1 cellular context compared by ENCODE assay signal in genomic region chr22:47837703-47838102, GRCh38.
TF ChIP-seq lines count a peak whose summit lies in the region.

No MANE protein-coding gene starts in this region.

TF ChIP-seq in K562, 482 proteins besides CTCF, POLR2A, EP300 and RAD21 (continued from another document):
- no peak for TF ChIP-seq U2AF1 (optimal IDR thresholded peaks at IDR 0.05; ENCODE audit: low read depth, low read length)
